12 cellular contexts compared by ENCODE assay signal in the genomic region with DNA sequence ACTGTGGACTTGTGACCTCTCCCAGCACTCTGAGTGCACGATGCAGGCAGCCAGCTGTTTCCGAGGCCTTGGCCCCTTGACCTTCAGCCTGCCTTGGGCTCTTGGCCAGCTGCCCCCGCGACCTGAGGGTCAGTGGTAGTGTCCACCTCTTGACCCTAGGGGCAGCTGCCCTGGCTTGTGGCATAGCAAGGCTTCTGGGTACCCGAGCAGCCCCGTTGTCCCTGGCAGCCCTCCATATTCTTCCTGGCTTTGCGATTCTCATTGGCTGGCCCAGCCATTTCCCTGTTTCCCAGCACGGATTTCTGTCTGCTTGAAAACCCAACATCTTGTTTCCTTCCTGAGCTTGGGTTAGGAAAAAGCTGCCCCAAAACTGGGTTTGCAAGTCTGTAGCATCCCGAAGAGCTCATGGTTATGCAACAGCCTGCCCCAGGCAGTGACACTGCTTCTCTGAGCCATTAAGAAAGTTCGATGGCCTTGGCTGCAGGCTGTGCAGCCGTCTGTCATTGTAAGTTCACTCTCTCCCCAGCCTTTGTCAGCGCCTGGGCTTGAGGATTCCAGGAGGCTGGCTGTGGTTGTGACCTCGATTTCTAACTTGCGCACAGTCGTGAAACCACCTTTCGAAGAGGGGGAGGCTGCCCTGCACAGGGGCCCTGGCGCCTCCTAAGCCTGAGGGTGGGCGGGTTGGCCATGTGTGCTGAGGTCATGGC. TPM values are rescaled to one million over a fixed set of nuclear protein-coding genes. Genes with fewer than 3 reads are reported as not detected.
DNase-seq lines count a peak whose midpoint lies in the region; ATAC-seq, FAIRE-seq and TF ChIP-seq lines count a peak whose summit lies in the region.
"Had no signal": no experiment of that assay in that cellular context is flagged by ENCODE, and none has a peak within 500 bp of the region (broad histone marks: within the 10 kb centered on the region; RNA-seq: fewer than 3 reads in every experiment).

No MANE protein-coding gene starts in this region.

- H3K9ac ChIP-seq in parathyroid adenoma: no peak overlapping the region

- H3K36me3 ChIP-seq in heart right ventricle (peaks cover 0 to 22% (median 0%) of the 10 kb centered on the region in 9 donors), parathyroid adenoma (ENCODE audit: control insufficient read depth, insufficient read depth, low read length) (no peaks in the 10 kb centered on the region)

- H3K4me1 ChIP-seq in A549: peaks cover 44% of the 10 kb centered on the region
- peaks cover 5 to 57% (median 35%) of the 10 kb centered on the region in 9 donors for H3K4me1 ChIP-seq in heart right ventricle
- H3K4me1 ChIP-seq in parathyroid adenoma: peaks cover 18% of the 10 kb centered on the region

- no peak for TF ChIP-seq RAD21 in A549 (conservative IDR thresholded peaks at IDR 0.05 in 1 of 2, IDR thresholded peaks at IDR 0.05 in 1 of 2)

- no peak for FAIRE-seq in A549 (lab: Jason Lieb, UNC)
- FAIRE-seq: TTC549 had no signal

- no peak for ATAC-seq in A549
- ATAC-seq in heart right ventricle: peak in 7 of 8 donors; percentile 11 to 34 (median 14)
- ATAC-seq in GM18867 (IDR thresholded peaks at IDR 0.05; ENCODE audit: unreplicated experiment): no peak
- ATAC-seq: activated T-cell treated with anti-CD3 and anti-CD28 coated beads, Interleukin-2, amount 50 U/mL, for 72 hours had no signal

- TF ChIP-seq EP300 in A549 (IDR thresholded peaks at IDR 0.05): no peak

- peaks cover 0 to 4% (median 0%) of the 10 kb centered on the region in 7 donors for H3K27me3 ChIP-seq in heart right ventricle
- H3K27me3 ChIP-seq in parathyroid adenoma (ENCODE audit: control insufficient read depth, insufficient read depth, low read length): no peaks in the 10 kb centered on the region

- no peak overlapping the region for H2AFZ ChIP-seq in parathyroid adenoma

- H3K9me3 ChIP-seq in A549: peaks cover 4% of the 10 kb centered on the region; the same call in 1 of the 3 replicates
- no peaks in the 10 kb centered on the region for H3K9me3 ChIP-seq in heart right ventricle
- H3K9me3 ChIP-seq in parathyroid adenoma (ENCODE audit: control insufficient read depth, low read length): no peaks in the 10 kb centered on the region

- H3K4me3 ChIP-seq in A549 (no peak overlapping the region), heart right ventricle (no peak overlapping the region), parathyroid adenoma (ENCODE audit: low read depth, low read length) (no peak overlapping the region)

- H3K27ac Mint-ChIP-seq in endothelial cell (ENCODE audit: unreplicated experiment): no peak overlapping the region
- H3K27ac Mint-ChIP-seq: activated T-cell treated with anti-CD3 and anti-CD28 coated beads, Interleukin-2, amount 50 U/mL, for 72 hours had no signal

- peaks cover 12% of the 10 kb centered on the region for H3K4me1 Mint-ChIP-seq in endothelial cell (ENCODE audit: unreplicated experiment)

- H3K27me3 Mint-ChIP-seq in endothelial cell (ENCODE audit: unreplicated experiment): peaks cover 4% of the 10 kb centered on the region

- peaks cover 2% of the 10 kb centered on the region for H3K79me2 ChIP-seq in parathyroid adenoma

- peaks cover 32% of the 10 kb centered on the region for H3K36me3 Mint-ChIP-seq in endothelial cell (ENCODE audit: low read depth, unreplicated experiment)

- no peaks in the 10 kb centered on the region for H3K9me3 Mint-ChIP-seq in endothelial cell (ENCODE audit: unreplicated experiment)
- H3K9me3 Mint-ChIP-seq: activated T-cell treated with anti-CD3 and anti-CD28 coated beads, Interleukin-2, amount 50 U/mL, for 72 hours had no signal

- TF ChIP-seq POLR2A in A549 (IDR thresholded peaks at IDR 0.05; ENCODE audit: low read length): no peak

- TF ChIP-seq CTCF in A549 (IDR thresholded peaks at IDR 0.05) (no peak), heart right ventricle (IDR thresholded peaks at IDR 0.05) (no peak), parathyroid adenoma (IDR thresholded peaks at IDR 0.05) (no peak), endothelial cell (IDR thresholded peaks at IDR 0.05; ENCODE audit: unreplicated experiment) (no peak)

- intact Hi-C loops in heart right ventricle (cut with DNase I): loop anchor here in 9 of 10 donors (2.0 to 5.0 kb wide), 10 partner anchors 34 to 284 kb away; no protein-coding TSS in a partner anchor

- no peak overlapping the region for H3K4me2 ChIP-seq in A549
- no peak overlapping the region for H3K4me2 ChIP-seq in parathyroid adenoma (ENCODE audit: low read length)

- peak overlapping the region; percentile 80 to 96; a peak in 4 of 6 replicates for H3K27ac ChIP-seq in A549
- H3K27ac ChIP-seq in heart right ventricle: peak overlapping the region; percentile 36 to 86 (median 70)
- peak overlapping the region; percentile 74 for H3K27ac ChIP-seq in parathyroid adenoma

- no peak overlapping the region for H3K4me3 Mint-ChIP-seq in endothelial cell (ENCODE audit: unreplicated experiment)
- H3K4me3 Mint-ChIP-seq: activated T-cell treated with anti-CD3 and anti-CD28 coated beads, Interleukin-2, amount 50 U/mL, for 72 hours had no signal

- no peak for DNase-seq in A549 (ENCODE audit: low read depth in 1 of 2, low spot score in 1 of 2)
- peak; percentile 80 for DNase-seq in amniotic epithelial cell (ENCODE audit: low read depth)
- peak in 1 of 2 donors; percentile 49 for DNase-seq in heart right ventricle
- no peak for DNase-seq in endothelial cell (ENCODE audit: low spot score)
- DNase-seq in activated CD4-positive, CD25-positive, alpha-beta regulatory T cell (lab: John Stamatoyannopoulos, UW): no peak
- DNase-seq in NCI-H748 (lab: John Stamatoyannopoulos, UW; ENCODE audit: unreplicated experiment): no peak
- DNase-seq: activated T-cell treated with anti-CD3 and anti-CD28 coated beads, Interleukin-2, amount 50 U/mL, for 72 hours; cortex of kidney; NCI-H1436 treated with DMSO at 0.1 percent for 48 hours had no signal

- WGBS in A549 (ENCODE audit: missing lambda C conversion rate): 93% methylated on average over 11 of the region's 18 CpGs
- 56 to 66% methylated on average over 18 of the region's 18 CpGs for WGBS in heart right ventricle, 2 donors

- CTCF ChIA-PET in A549 (lab: Yijun Ruan, JAX): interaction anchor here (0.6 to 4.2 kb wide), 5 partner anchors 27 to 589 kb away, joined by 3 to 71 read pairs (median 4); no protein-coding TSS in a partner anchor

- POLR2A ChIA-PET in A549 (lab: Yijun Ruan, JAX): no interaction called here

TF ChIP-seq in A549, 52 proteins besides CTCF, POLR2A, EP300 and RAD21:
- TF ChIP-seq CEBPB (IDR thresholded peaks at IDR 0.05) (0 out of 4 replicates have a peak, but pooled peaks of 1 of the 2 experiments have one; percentile 30), PHF8 (IDR thresholded peaks at IDR 0.05; ENCODE audit: borderline replicate concordance, low read depth) (no peak)

RNA-seq across cellular contexts. Expression of a gene that starts 48.8 kb away (rescaled TPM):
- polyA plus RNA-seq in A549 (2011; rRNA removed) (18.2 and 20.0 TPM in 2 replicates), A549 (2017; fragmentation: RNase III; extraction: RNeasy Plus Mini Kit Qiagen cat#74134 plus additional on column Dnase treatment) (31.0 to 34.4 TPM (median 32.7 TPM) in 3 replicates), heart right ventricle (10 to 100 TPM; 36.4 to 77.0 TPM)
- polyA plus RNA-seq in A549 (2012; cell fraction: cytosol; rRNA removed): 28.9 and 37.7 TPM in 2 replicates
- polyA plus RNA-seq in A549 (2012; cell fraction: nucleus; rRNA removed): 60.5 and 67.1 TPM in 2 replicates
- 16.9 and 22.5 TPM in 2 replicates for polyA minus RNA-seq in A549 (2011; rRNA and poly(A)+ RNA removed)
- total RNA-seq in heart right ventricle (100 to 1,000 TPM in 1 of 10 donors, 10 to 100 TPM in 9; 31.3 to 126 (median 51.0) TPM), endothelial cell (ENCODE audit: unreplicated experiment) (238 TPM)
- total RNA-seq: activated T-cell treated with anti-CD3 and anti-CD28 coated beads, Interleukin-2, amount 50 U/mL, for 72 hours had no signal

Comparison
In these comparisons a context has a peak if more than half of its experiments do, and no peak if none do; other contexts are left out.
1. ATAC-seq: peak in heart right ventricle (7 of 8); none in A549 (0 of 2) and GM18867 (single experiment).
2. Peak in every context shown above with its lines, with median percentiles within 50 percentile points of each other: H3K27ac ChIP-seq.